9 cellular contexts compared by ENCODE assay signal in the genomic region with DNA sequence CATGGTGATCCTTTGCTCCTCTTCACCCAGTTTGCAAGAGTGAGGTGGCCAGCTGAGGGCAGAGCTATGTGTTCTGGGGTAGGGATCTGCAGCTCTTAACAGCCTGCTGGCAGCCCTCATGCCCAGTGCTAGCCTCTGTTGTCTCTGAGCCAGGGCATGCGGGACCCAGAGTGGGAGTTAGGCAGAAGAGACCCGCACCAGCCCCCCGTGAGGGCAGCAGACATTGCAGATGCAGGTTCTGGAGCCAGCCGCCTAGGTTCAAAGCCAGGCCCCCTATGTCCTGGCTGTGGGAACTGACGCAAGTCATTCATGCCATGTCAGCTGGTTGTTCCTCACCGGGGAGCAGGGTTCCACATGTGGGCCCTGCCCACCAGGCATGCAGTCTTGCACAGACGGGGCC.
"Had no signal": no experiment of that assay in that cellular context is flagged by ENCODE, and none has a peak within 500 bp of the region (broad histone marks: within the 10 kb centered on the region; RNA-seq: fewer than 3 reads in every experiment).

No MANE protein-coding gene starts in this region.

- H3K9ac ChIP-seq: GM23248, KMS-11 had no signal

- FAIRE-seq: HTR-8/SVneo had no signal

- H3K9me3 Mint-ChIP-seq: H9 had no signal

- H3K27ac ChIP-seq: GM23248, KMS-11 had no signal

- H3K4me2 ChIP-seq: KMS-11 had no signal

- DNase-seq: GM23248, GOT3, H9, HCEC 1CT, IMR-90, Karpas-422, KBM-7 had no signal

- H3K4me3 ChIP-seq: GM23248 had no signal

- H3K4me3 Mint-ChIP-seq: H9 had no signal

- H2AFZ ChIP-seq: GM23248 had no signal
